Comparison of ENCODE assay signal across 25 cellular contexts in the genomic region with DNA sequence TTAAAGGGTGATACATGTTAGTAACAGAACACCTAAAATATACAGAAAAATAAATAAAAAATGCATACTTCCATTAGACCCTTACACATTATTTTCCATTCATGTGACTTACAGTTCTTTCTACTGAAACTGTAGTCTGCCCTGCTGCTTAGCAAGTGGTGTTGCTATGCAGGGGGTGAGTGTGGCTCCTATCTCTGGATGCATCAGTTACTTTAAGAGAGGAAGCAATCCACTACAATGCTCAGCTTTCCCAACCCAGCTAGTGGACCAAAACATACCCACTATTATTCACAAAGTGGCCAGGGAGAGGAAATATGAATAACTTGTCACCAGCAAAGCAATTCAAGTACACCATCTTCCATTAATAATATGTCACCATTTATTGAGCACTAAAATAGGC.
"Had no signal": no experiment of that assay in that cellular context is flagged by ENCODE, and none has a peak within 500 bp of the region (broad histone marks: within the 10 kb centered on the region; RNA-seq: fewer than 3 reads in every experiment).

No MANE protein-coding gene starts in this region.

- H3K4me1 Mint-ChIP-seq: activated CD8-positive, alpha-beta memory T cell treated with anti-CD3 and anti-CD28 coated beads, Interleukin-2, amount 10 ng/mL, durations not matched to agents 7 days and 5 days; activated naive CD8-positive, alpha-beta T cell treated with anti-CD3 and anti-CD28 coated beads for 36 hours had no signal

- H3K4me3 Mint-ChIP-seq: activated CD4-positive, alpha-beta T cell treated with anti-CD3 and anti-CD28 coated beads, Interleukin-2, amount 10 ng/mL, durations not matched to agents 24 days and 14 days; activated CD8-positive, alpha-beta memory T cell treated with anti-CD3 and anti-CD28 coated beads, Interleukin-2, amount 10 ng/mL, durations not matched to agents 7 days and 5 days; activated naive CD8-positive, alpha-beta T cell treated with anti-CD3 and anti-CD28 coated beads for 36 hours; activated T-cell treated with anti-CD3 and anti-CD28 coated beads, Interleukin-2, amount 50 U/mL, for 24 hours; activated T-helper 1 cell treated with anti-CD3 and anti-CD28 coated beads, Interleukin-12 subunit alpha, Interleukin-12 subunit beta, Interleukin-2, Interleukin-4 antibody, amounts not matched to agents 30 ng/mL and 10 ng/mL and 1 ng/mL, durations not matched to agents 14 hours and 24 hours and 36 hours; T-helper 1 cell treated with Interleukin-12 subunit alpha and Interleukin-12 subunit beta and Interleukin-4 antibody, amounts not matched to agents 30 μg/mL and 1 μg/mL, for 36 hours; WTC11 had no signal

- H3K27ac ChIP-seq: breast epithelium, KMS-11, SK-N-MC had no signal

- H3K36me3 Mint-ChIP-seq: WTC11 had no signal

- H3K36me3 ChIP-seq: breast epithelium had no signal

- H3K9me3 ChIP-seq: breast epithelium had no signal

- H3K9me3 Mint-ChIP-seq: activated CD4-positive, alpha-beta T cell treated with anti-CD3 and anti-CD28 coated beads, Interleukin-2, amount 10 ng/mL, durations not matched to agents 24 days and 14 days; activated naive CD8-positive, alpha-beta T cell treated with anti-CD3 and anti-CD28 coated beads for 36 hours; activated T-cell treated with anti-CD3 and anti-CD28 coated beads, Interleukin-2, amount 50 U/mL, for 24 hours; activated T-helper 1 cell treated with anti-CD3 and anti-CD28 coated beads, Interleukin-12 subunit alpha, Interleukin-12 subunit beta, Interleukin-2, Interleukin-4 antibody, amounts not matched to agents 30 ng/mL and 10 ng/mL and 1 ng/mL, durations not matched to agents 14 hours and 24 hours and 36 hours; T-helper 1 cell treated with Interleukin-12 subunit alpha and Interleukin-12 subunit beta and Interleukin-4 antibody, amounts not matched to agents 30 μg/mL and 1 μg/mL, for 36 hours; WTC11 had no signal

- DNase-seq: activated CD4-positive, alpha-beta T cell treated with anti-CD3 and anti-CD28 coated beads for 1 hour; activated CD4-positive, alpha-beta T cell treated with anti-CD3 and anti-CD28 coated beads, Interleukin-2, amount 10 ng/mL, durations not matched to agents 24 days and 14 days; activated CD4-positive, alpha-beta T cell treated with anti-CD3 and anti-CD28 coated beads, Interleukin-2, amount 50 U/mL, for 48 hours; activated CD8-positive, alpha-beta memory T cell treated with anti-CD3 and anti-CD28 coated beads, Interleukin-2, amount 10 ng/mL, durations not matched to agents 7 days and 5 days; activated effector memory CD4-positive, alpha-beta T cell treated with anti-CD3 and anti-CD28 coated beads, Interleukin-2, amount 50 U/mL, for 16 hours; activated naive CD4-positive, alpha-beta T cell treated with Interleukin-2 at 50 U/mL for 16 hours; activated naive CD8-positive, alpha-beta T cell treated with anti-CD3 and anti-CD28 coated beads for 36 hours; activated T-cell treated with anti-CD3 and anti-CD28 coated beads, Interleukin-2, amount 50 U/mL, for 24 hours; anterior cingulate cortex; caudate nucleus; MM.1S; NCI-H1105 treated with DMSO at 0.1 percent for 48 hours; NCI-H146; NCI-H187 treated with DMSO at 0.1 percent for 48 hours; NCI-H2081 treated with DMSO at 0.1 percent for 48 hours; NCI-H446 treated with DMSO at 0.1 percent for 48 hours; NCI-H524 treated with DMSO at 0.1 percent for 48 hours; NCI-H774; RPMI8226 had no signal

- H3K4me3 ChIP-seq: breast epithelium, SK-N-MC had no signal

- H3K27ac Mint-ChIP-seq: activated CD4-positive, alpha-beta T cell treated with anti-CD3 and anti-CD28 coated beads, Interleukin-2, amount 10 ng/mL, durations not matched to agents 24 days and 14 days; activated CD8-positive, alpha-beta memory T cell treated with anti-CD3 and anti-CD28 coated beads, Interleukin-2, amount 10 ng/mL, durations not matched to agents 7 days and 5 days; activated naive CD8-positive, alpha-beta T cell treated with anti-CD3 and anti-CD28 coated beads for 36 hours; activated T-cell treated with anti-CD3 and anti-CD28 coated beads, Interleukin-2, amount 50 U/mL, for 24 hours; activated T-helper 1 cell treated with anti-CD3 and anti-CD28 coated beads, Interleukin-12 subunit alpha, Interleukin-12 subunit beta, Interleukin-2, Interleukin-4 antibody, amounts not matched to agents 30 ng/mL and 10 ng/mL and 1 ng/mL, durations not matched to agents 14 hours and 24 hours and 36 hours; T-helper 1 cell treated with Interleukin-12 subunit alpha and Interleukin-12 subunit beta and Interleukin-4 antibody, amounts not matched to agents 30 μg/mL and 1 μg/mL, for 36 hours; WTC11 had no signal

- H3K27me3 ChIP-seq: breast epithelium had no signal

- H3K27me3 Mint-ChIP-seq: activated CD4-positive, alpha-beta T cell treated with anti-CD3 and anti-CD28 coated beads, Interleukin-2, amount 10 ng/mL, durations not matched to agents 24 days and 14 days; activated CD8-positive, alpha-beta memory T cell treated with anti-CD3 and anti-CD28 coated beads, Interleukin-2, amount 10 ng/mL, durations not matched to agents 7 days and 5 days; activated naive CD8-positive, alpha-beta T cell treated with anti-CD3 and anti-CD28 coated beads for 36 hours; activated T-cell treated with anti-CD3 and anti-CD28 coated beads, Interleukin-2, amount 50 U/mL, for 24 hours had no signal
